Comparison of ENCODE assay signal across 21 cellular contexts in the genomic region with DNA sequence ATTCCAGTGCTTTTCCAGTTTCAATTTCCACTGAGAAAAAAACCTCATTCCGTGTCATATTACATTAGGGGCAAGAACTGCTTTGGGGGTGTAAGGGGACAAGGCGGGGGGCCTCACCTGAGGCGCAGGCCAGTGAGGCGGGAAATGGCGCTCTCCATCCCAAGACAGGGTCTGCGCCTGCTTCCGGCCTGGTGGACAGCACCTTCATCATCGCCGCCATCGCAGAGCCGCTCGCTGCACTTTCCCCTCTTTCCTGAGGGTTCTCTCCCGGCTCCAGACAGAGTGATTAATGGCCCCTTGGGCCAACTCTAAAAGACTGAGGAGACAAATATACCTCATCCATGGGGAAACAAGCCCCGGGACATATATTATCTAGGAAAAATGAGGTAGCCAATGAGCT.
DNase-seq lines count a peak whose midpoint lies in the region; ATAC-seq, FAIRE-seq and TF ChIP-seq lines count a peak whose summit lies in the region.
"Had no signal": no experiment of that assay in that cellular context is flagged by ENCODE, and none has a peak within 500 bp of the region (broad histone marks: within the 10 kb centered on the region; RNA-seq: fewer than 3 reads in every experiment).

No MANE protein-coding gene starts in this region.

- POLR2A ChIA-PET in K562 (lab: Yijun Ruan, JAX), result interaction anchor here (1.7 kb wide), 1 partner anchor 10 kb away, joined by 5 read pairs; no protein-coding TSS in a partner anchor

- H3K79me2 ChIP-seq in H9 (ENCODE audit: insufficient read depth, low read length) (no peaks in the 10 kb centered on the region), K562 (ENCODE audit: control insufficient read depth, insufficient read depth, low read length) (no peaks in the 10 kb centered on the region), trophoblast cell (ENCODE audit: control insufficient read depth, insufficient read depth, low read length, poor library complexity) (no peaks in the 10 kb centered on the region)

- CTCF ChIA-PET in K562 (lab: Yijun Ruan, JAX; ENCODE audit: low intra/inter-chr PET ratio), result no interaction called here

- no peak overlapping the region for H2BK12ac ChIP-seq in H9 (ENCODE audit: insufficient read length, low read depth, low read length)
- H2BK12ac ChIP-seq in trophoblast cell (ENCODE audit: low read length), result no peak overlapping the region

- no peak for FAIRE-seq in K562 (lab: Jason Lieb, UNC)
- FAIRE-seq: GM12878, GM19239, HepG2 had no signal

- H3K36me3 ChIP-seq in K562 (ENCODE audit: control insufficient read depth, insufficient read depth, low read length) (no peaks in the 10 kb centered on the region), trophoblast cell (ENCODE audit: control insufficient read depth in 1 of 2, insufficient read depth in 2 of 2, low read length in 2 of 2) (no peaks in the 10 kb centered on the region)
- H3K36me3 ChIP-seq: BLaER1 had no signal

- H3K4ac ChIP-seq in H9 (ENCODE audit: low read depth, low read length) (no peak overlapping the region), trophoblast cell (ENCODE audit: low read depth, low read length) (no peak overlapping the region)

- H3K4me3 ChIP-seq in K562 (no peak overlapping the region), trophoblast cell (ENCODE audit: low read depth, low read length) (no peak overlapping the region)
- H3K4me3 ChIP-seq: BLaER1, GM12878, GM23338 had no signal

- no peak overlapping the region; the same call in 1 of the 2 replicates for H2BK15ac ChIP-seq in H9 (ENCODE audit: low read depth, low read length)

- TF ChIP-seq CTCF in H9 (conservative IDR thresholded peaks at IDR 0.05) (no peak), K562 (IDR thresholded peaks at IDR 0.05 in 2 of 3, conservative IDR thresholded peaks at IDR 0.05 in 1 of 3; ENCODE audit: insufficient read depth in 2 of 3, low read depth in 1 of 3, low read length in 3 of 3) (no peak), nephron (IDR thresholded peaks at IDR 0.05; ENCODE audit: unreplicated experiment in 3 of 3) (no peak)

- H2BK5ac ChIP-seq in H9 (ENCODE audit: insufficient read length, low read length), result no peak overlapping the region
- H2BK5ac ChIP-seq in trophoblast cell (ENCODE audit: low read depth, low read length, poor library complexity), result no peak overlapping the region

- BruUV-seq in K562 (replicated peaks; lab: Mats Ljungman, UMichigan), result no TSS peak

- no peak overlapping the region for H3K23ac ChIP-seq in H9 (ENCODE audit: insufficient read length, low read depth, low read length)
- H3K23ac ChIP-seq in trophoblast cell (ENCODE audit: low read length), result no peak overlapping the region

- H2BK20ac ChIP-seq in H9 (ENCODE audit: low read depth, low read length, poor library complexity, severe bottlenecking), result no peak overlapping the region

- H3K18ac ChIP-seq in H9 (ENCODE audit: insufficient read length, low read depth, low read length), result no peak overlapping the region
- no peak overlapping the region for H3K18ac ChIP-seq in trophoblast cell (ENCODE audit: low read length)

- H3K9ac ChIP-seq in H9 (ENCODE audit: extremely low read depth, insufficient read length, low read length) (no peak overlapping the region), K562 (ENCODE audit: insufficient read depth in 1 of 2, low read depth in 2 of 2, low read length in 2 of 2) (no peak overlapping the region), trophoblast cell (ENCODE audit: low read length) (no peak overlapping the region)
- H3K9ac ChIP-seq: BLaER1 had no signal

- H2AFZ ChIP-seq in H9 (ENCODE audit: low read length), result no peak overlapping the region
- H2AFZ ChIP-seq in K562 (ENCODE audit: low read depth, low read length), result no peak overlapping the region
- no peak overlapping the region for H2AFZ ChIP-seq in trophoblast cell (ENCODE audit: insufficient read depth, low read length, poor library complexity)
- H2AFZ ChIP-seq: GM23338 had no signal

- H3K27ac Mint-ChIP-seq in H9 (peak overlapping the region in 2 of 3 experiments; percentile 49 to 50; a peak in 2 of 7 replicates), nephron (peak overlapping the region in 2 of 3 experiments; percentile 41 to 82)
- H3K27ac Mint-ChIP-seq: CD14-positive monocyte; CD4-positive, alpha-beta memory T cell; GM23338 had no signal

- no peak overlapping the region for H4K8ac ChIP-seq in H9 (replicated peaks; ENCODE audit: insufficient read length, low read depth, low read length)
- H4K8ac ChIP-seq in trophoblast cell (ENCODE audit: low read depth, low read length), result no peak overlapping the region

- H3K9me1 ChIP-seq in K562 (ENCODE audit: control insufficient read depth, insufficient read depth, low read length), result no peaks in the 10 kb centered on the region

- in situ Hi-C loops in K562 (cut with MboI), result no loop called here

- no peaks in the 10 kb centered on the region for H3K79me1 ChIP-seq in H9 (ENCODE audit: insufficient read depth, low read depth, low read length, poor library complexity, severe bottlenecking)
- peaks cover 2% of the 10 kb centered on the region for H3K79me1 ChIP-seq in trophoblast cell (ENCODE audit: low read length)

- H2AK5ac ChIP-seq in H9 (ENCODE audit: insufficient read length, low read length) (no peak overlapping the region), trophoblast cell (ENCODE audit: low read length) (no peak overlapping the region)

- no peak for TF ChIP-seq RAD21 in K562 (CRISPR knock-in tag; conservative IDR thresholded peaks at IDR 0.05 in 1 of 2, IDR thresholded peaks at IDR 0.05 in 1 of 2)

- H3K4me1 ChIP-seq in H9 (ENCODE audit: insufficient read depth, low read length) (peaks cover 4% of the 10 kb centered on the region; the same call in 1 of the 2 replicates), K562 (replicated peaks in 1 of 2; ENCODE audit: control insufficient read depth in 2 of 2, insufficient read depth in 2 of 2, low read length in 2 of 2) (no peaks in the 10 kb centered on the region), trophoblast cell (ENCODE audit: control insufficient read depth in 1 of 2, insufficient read depth in 2 of 2, low read length in 2 of 2) (peaks cover 1 to 8% of the 10 kb centered on the region in 2 experiments)
- H3K4me1 ChIP-seq: BLaER1 had no signal

- intact Hi-C loops in K562 (cut with micrococcal nuclease), result no loop called here

- H3K56ac ChIP-seq in H9 (ENCODE audit: insufficient read length, low read depth, low read length), result no peak overlapping the region

- DNase-seq in H9 (no peak), K562 (ENCODE audit: extremely low read depth in 1 of 4, low spot score in 3 of 4) (no peak), trophoblast cell (peak; percentile 31 to 55), NCI-H510A treated with DMSO at 0.1 percent for 48 hours (lab: John Stamatoyannopoulos, UW) (no peak), NCI-H1105 (lab: John Stamatoyannopoulos, UW) (no peak), SW 1271 (lab: John Stamatoyannopoulos, UW) (no peak)
- DNase-seq: 8988T; Calu3; CD4-positive, alpha-beta memory T cell; DMS79 treated with DMSO at 0.1 percent for 48 hours; H7; KG1 had no signal

- 0 out of 3 replicates have a peak, but pooled peaks have one; percentile 28 for ATAC-seq in K562
- ATAC-seq in GM21717 (IDR thresholded peaks at IDR 0.05; ENCODE audit: unreplicated experiment), result no peak
- ATAC-seq: GM12878, GM23338, HepG2 had no signal

- H3K9me3 ChIP-seq in H9 (ENCODE audit: control insufficient read depth, low read depth, low read length) (no peaks in the 10 kb centered on the region), K562 (replicated peaks; ENCODE audit: control insufficient read depth, insufficient read depth, low read depth, low read length) (no peaks in the 10 kb centered on the region), trophoblast cell (ENCODE audit: insufficient read depth, low read depth, low read length) (no peaks in the 10 kb centered on the region)

- H3K4me3 Mint-ChIP-seq in H9, result no peak overlapping the region
- peak overlapping the region; percentile 37 to 55 (median 38) for H3K4me3 Mint-ChIP-seq in nephron
- H3K4me3 Mint-ChIP-seq: CD14-positive monocyte; CD4-positive, alpha-beta memory T cell; GM23338; IgD-negative memory B cell had no signal

- H4K91ac ChIP-seq in H9 (ENCODE audit: insufficient read length, low read depth, low read length), result no peak overlapping the region
- no peak overlapping the region for H4K91ac ChIP-seq in trophoblast cell (ENCODE audit: low read depth, low read length)

- WGBS in H9 (ENCODE audit: extremely low coverage, insufficient read length, low lambda C conversion rate), result no CpG with 5 or more reads among the region's 14 CpGs
- 30% methylated on average over 14 of the region's 14 CpGs for WGBS in K562 (ENCODE audit: insufficient coverage, low coverage, missing lambda C conversion rate)
- WGBS in trophoblast cell (ENCODE audit: extremely low coverage, insufficient coverage, insufficient read length), result no CpG with 5 or more reads among the region's 14 CpGs

- H3K23me2 ChIP-seq in H9 (ENCODE audit: insufficient read length, low read depth, low read length, poor library complexity, severe bottlenecking), result no peaks in the 10 kb centered on the region

- H3K9me3 Mint-ChIP-seq in H9 (peaks cover 13 to 18% of the 10 kb centered on the region in 2 experiments), nephron (peaks cover 10% of the 10 kb centered on the region)

- no peak overlapping the region for H2BK120ac ChIP-seq in H9 (ENCODE audit: low read depth, low read length, poor library complexity, severe bottlenecking)
- no peak overlapping the region for H2BK120ac ChIP-seq in trophoblast cell (ENCODE audit: insufficient read depth, low read length, poor library complexity)

- H3K27me3 Mint-ChIP-seq in H9 (ENCODE audit: low read depth) (peaks cover 1% of the 10 kb centered on the region; the same call in 1 of the 2 replicates), nephron (ENCODE audit: low read depth) (no peaks in the 10 kb centered on the region)
- H3K27me3 Mint-ChIP-seq: IgD-negative memory B cell had no signal

- H3K27me3 ChIP-seq in H9 (ENCODE audit: insufficient read depth, low read length) (no peaks in the 10 kb centered on the region), K562 (ENCODE audit: control insufficient read depth in 2 of 2, insufficient read depth in 2 of 2, low read length in 2 of 2) (peaks cover 28 to 34% of the 10 kb centered on the region in 2 experiments), trophoblast cell (ENCODE audit: insufficient read depth, low read length) (no peaks in the 10 kb centered on the region)
- H3K27me3 ChIP-seq: BLaER1 had no signal

- H3K4me1 Mint-ChIP-seq in H9, result peaks cover 15 to 20% of the 10 kb centered on the region in 2 experiments
- H3K4me1 Mint-ChIP-seq in nephron, result peaks cover 4% of the 10 kb centered on the region
- H3K4me1 Mint-ChIP-seq: CD14-positive monocyte; CD4-positive, alpha-beta memory T cell; IgD-negative memory B cell had no signal

- TF ChIP-seq EP300 in K562 (IDR thresholded peaks at IDR 0.05; ENCODE audit: low read length), result no peak

- H4K5ac ChIP-seq in H9 (ENCODE audit: insufficient read length, low read depth, low read length), result no peak overlapping the region

- H3K27ac ChIP-seq in H9 (ENCODE audit: insufficient read length, low read depth, low read length), result no peak overlapping the region
- no peak overlapping the region for H3K27ac ChIP-seq in K562 (ENCODE audit: extremely low read depth, low read depth, low read length)
- no peak overlapping the region for H3K27ac ChIP-seq in trophoblast cell (ENCODE audit: low read depth, low read length)
- H3K27ac ChIP-seq: BLaER1 had no signal

- H3K14ac ChIP-seq in H9 (ENCODE audit: insufficient read depth, low read length), result no peak overlapping the region
- no peak overlapping the region for H3K14ac ChIP-seq in trophoblast cell (ENCODE audit: low read length)

- H3K4me2 ChIP-seq in H9 (ENCODE audit: insufficient read depth, insufficient read length, low read length) (no peak overlapping the region), K562 (ENCODE audit: insufficient read depth, low read length) (no peak overlapping the region), trophoblast cell (ENCODE audit: low read length) (no peak overlapping the region)
- H3K4me2 ChIP-seq: BLaER1, GM23338 had no signal

- no peak overlapping the region for H3T11ph ChIP-seq in H9 (ENCODE audit: low read length)

- no peaks in the 10 kb centered on the region for H4K20me1 ChIP-seq in H9 (ENCODE audit: control insufficient read depth, insufficient read depth, insufficient read length)
- H4K20me1 ChIP-seq in K562 (replicated peaks; ENCODE audit: control insufficient read depth, insufficient read depth, low read length), result no peaks in the 10 kb centered on the region
- H4K20me1 ChIP-seq: BLaER1 had no signal

- peaks cover 11 to 19% (median 11%) of the 10 kb centered on the region in 3 experiments; a peak in 6 of 7 replicates for H3K36me3 Mint-ChIP-seq in H9 (ENCODE audit: insufficient read depth in 1 of 3, low read depth in 3 of 3)
- H3K36me3 Mint-ChIP-seq in nephron (ENCODE audit: low read depth), result no peaks in the 10 kb centered on the region
- H3K36me3 Mint-ChIP-seq: CD14-positive monocyte; CD4-positive, alpha-beta memory T cell; IgD-negative memory B cell had no signal

- TF ChIP-seq POLR2A in K562 (conservative IDR thresholded peaks at IDR 0.05), result no peak

- no peak overlapping the region for H4K12ac ChIP-seq in trophoblast cell (ENCODE audit: low read depth, low read length)

Comparison
In these comparisons a context has a peak if more than half of its experiments do, and no peak if none do; other contexts are left out.
1. DNase-seq: peak in trophoblast cell (2 of 2); none in H9 (single experiment), K562 (0 of 4), NCI-H510A treated with DMSO at 0.1 percent for 48 hours (single experiment), NCI-H1105 (single experiment) and SW 1271 (0 of 2).
2. H3K4me3 Mint-ChIP-seq: peak in nephron (3 of 3); none in H9 (0 of 2).